28 cellular contexts compared by ENCODE assay signal in genomic region chr7:140571537-140572122, GRCh38.
DNase-seq lines count a peak whose midpoint lies in the region; ATAC-seq, FAIRE-seq and TF ChIP-seq lines count a peak whose summit lies in the region.
"Had no signal": no experiment of that assay in that cellular context is flagged by ENCODE, and none has a peak within 500 bp of the region (broad histone marks: within the 10 kb centered on the region; RNA-seq: fewer than 3 reads in every experiment).

No MANE protein-coding gene starts in this region.

- TF ChIP-seq POLR2A in K562 (conservative IDR thresholded peaks at IDR 0.05) = no peak

- no peak for FAIRE-seq in K562 (lab: Jason Lieb, UNC)
- FAIRE-seq: endometrium had no signal

- WGBS in right cardiac atrium = 73% methylated on average over 5 of the region's 5 CpGs
- under 1% methylated on average over 5 of the region's 5 CpGs for WGBS in K562 (ENCODE audit: insufficient coverage, low coverage, missing lambda C conversion rate)
- WGBS in mesendoderm (ENCODE audit: extremely low coverage, insufficient coverage, low lambda C conversion rate) = no CpG with 5 or more reads among the region's 5 CpGs

- H2AK5ac ChIP-seq in mesendoderm (ENCODE audit: low read length) = no peak overlapping the region

- peaks cover 2% of the 10 kb centered on the region for H3K9me1 ChIP-seq in K562 (ENCODE audit: control insufficient read depth, insufficient read depth, low read length)

- H3K79me1 ChIP-seq in mesendoderm (ENCODE audit: low read length) = no peaks in the 10 kb centered on the region

- no peak overlapping the region for H3K56ac ChIP-seq in mesendoderm (ENCODE audit: low read length)

- H3K4me3 Mint-ChIP-seq in stimulated activated naive B cell treated with anti-CD40 and anti-IgM and Interleukin-4, amounts not matched to agents 10 μg/mL and 1 μg/mL and 100 μg/mL, for 72 hours = no peak overlapping the region
- H3K4me3 Mint-ChIP-seq: activated naive CD4-positive, alpha-beta T cell treated with anti-CD3 and anti-CD28 coated beads, Interleukin-2, amount 10 ng/mL, durations not matched to agents 7 days and 5 days; CD8-positive, alpha-beta T cell; dendritic cell treated with granulocyte-macrophage colony-stimulating factor and Interleukin-4, amounts not matched to agents 40 ng/mL and 50 ng/mL, for 4 days; natural killer cell treated with Interleukin-12 subunit alpha and Interleukin-12 subunit beta and Interleukin-15 and Interleukin-18, amount 100 ng/mL, for 72 hours; type B pancreatic cell had no signal

- H2AFZ ChIP-seq in K562 (ENCODE audit: low read depth, low read length) = no peak overlapping the region
- H2AFZ ChIP-seq: hepatocyte had no signal

- H3K4me2 ChIP-seq in K562 (ENCODE audit: insufficient read depth, low read length) = no peak overlapping the region
- no peak overlapping the region for H3K4me2 ChIP-seq in mesendoderm (ENCODE audit: low read length)
- H3K4me2 ChIP-seq: hepatocyte had no signal

- no peak overlapping the region for H2BK5ac ChIP-seq in mesendoderm (ENCODE audit: low read length)

- H3K9ac ChIP-seq in K562 (ENCODE audit: insufficient read depth in 1 of 2, low read depth in 2 of 2, low read length in 2 of 2) (no peak overlapping the region), mesendoderm (ENCODE audit: low read length) (no peak overlapping the region)

- H3K9me3 Mint-ChIP-seq in stimulated activated naive B cell treated with anti-CD40 and anti-IgM and Interleukin-4, amounts not matched to agents 10 μg/mL and 1 μg/mL and 100 μg/mL, for 72 hours = no peaks in the 10 kb centered on the region
- H3K9me3 Mint-ChIP-seq: activated naive CD4-positive, alpha-beta T cell treated with anti-CD3 and anti-CD28 coated beads, Interleukin-2, amount 10 ng/mL, durations not matched to agents 7 days and 5 days; CD8-positive, alpha-beta T cell; dendritic cell treated with granulocyte-macrophage colony-stimulating factor and Interleukin-4, amounts not matched to agents 40 ng/mL and 50 ng/mL, for 4 days; natural killer cell treated with Interleukin-12 subunit alpha and Interleukin-12 subunit beta and Interleukin-15 and Interleukin-18, amount 100 ng/mL, for 72 hours; type B pancreatic cell had no signal

- TF ChIP-seq CTCF in left ventricle myocardium inferior (IDR thresholded peaks at IDR 0.05; ENCODE audit: borderline replicate concordance) = no peak
- TF ChIP-seq CTCF in K562 (IDR thresholded peaks at IDR 0.05 in 2 of 3, conservative IDR thresholded peaks at IDR 0.05 in 1 of 3; ENCODE audit: insufficient read depth in 2 of 3, low read depth in 1 of 3, low read length in 3 of 3) = no peak
- TF ChIP-seq CTCF in fibroblast of the aortic adventitia (IDR thresholded peaks at IDR 0.05; ENCODE audit: insufficient read depth, low read length) = no peak

- H2BK15ac ChIP-seq in mesendoderm (replicated peaks; ENCODE audit: low read depth) = no peak overlapping the region

- no peaks in the 10 kb centered on the region for H3K36me3 Mint-ChIP-seq in stimulated activated naive B cell treated with anti-CD40 and anti-IgM and Interleukin-4, amounts not matched to agents 10 μg/mL and 1 μg/mL and 100 μg/mL, for 72 hours
- H3K36me3 Mint-ChIP-seq: activated naive CD4-positive, alpha-beta T cell treated with anti-CD3 and anti-CD28 coated beads, Interleukin-2, amount 10 ng/mL, durations not matched to agents 7 days and 5 days; CD8-positive, alpha-beta T cell; natural killer cell treated with Interleukin-12 subunit alpha and Interleukin-12 subunit beta and Interleukin-15 and Interleukin-18, amount 100 ng/mL, for 72 hours; type B pancreatic cell had no signal

- H3K36me3 ChIP-seq in left ventricle myocardium inferior = peaks cover 28% of the 10 kb centered on the region
- no peaks in the 10 kb centered on the region for H3K36me3 ChIP-seq in K562 (ENCODE audit: control insufficient read depth, insufficient read depth, low read length)
- H3K36me3 ChIP-seq in mesendoderm (ENCODE audit: control insufficient read depth, insufficient read depth, low read length) = no peaks in the 10 kb centered on the region
- H3K36me3 ChIP-seq: ovary had no signal

- in situ Hi-C loops in K562 (cut with MboI) = no loop called here

- H3K27ac ChIP-seq in left ventricle myocardium inferior (replicated peaks) (peak overlapping the region; percentile 86), right cardiac atrium (ENCODE audit: low read length) (no peak overlapping the region), K562 (ENCODE audit: extremely low read depth, low read depth, low read length) (no peak overlapping the region), mesendoderm (ENCODE audit: low read depth, low read length) (no peak overlapping the region)
- H3K27ac ChIP-seq: hepatocyte, ovary had no signal

- POLR2A ChIA-PET in K562 (lab: Yijun Ruan, JAX) = interaction anchor here (0.7 to 1.7 kb wide), 3 partner anchors 9 to 50 kb away, joined by 3 to 4 read pairs (median 3); no protein-coding TSS in a partner anchor

- intact Hi-C loops in left ventricle myocardium inferior (cut with micrococcal nuclease) = no loop called here
- intact Hi-C loops in right cardiac atrium (cut with DNase I) = no loop called here
- intact Hi-C loops in K562 (cut with micrococcal nuclease) = no loop called here

- no peak overlapping the region for H3K23ac ChIP-seq in mesendoderm (ENCODE audit: low read length)

- TF ChIP-seq EP300 in K562 (IDR thresholded peaks at IDR 0.05; ENCODE audit: low read length) = no peak

- TF ChIP-seq RAD21 in K562 (CRISPR knock-in tag; conservative IDR thresholded peaks at IDR 0.05 in 1 of 2, IDR thresholded peaks at IDR 0.05 in 1 of 2) = no peak

- no peak overlapping the region for H4K8ac ChIP-seq in mesendoderm (ENCODE audit: low read depth, low read length)

- no peak overlapping the region for H4K5ac ChIP-seq in mesendoderm (ENCODE audit: low read length)

- H3K9me3 ChIP-seq in left ventricle myocardium inferior (replicated peaks) (no peaks in the 10 kb centered on the region), right cardiac atrium (ENCODE audit: control insufficient read depth, low read length) (no peaks in the 10 kb centered on the region), K562 (replicated peaks; ENCODE audit: control insufficient read depth, insufficient read depth, low read depth, low read length) (no peaks in the 10 kb centered on the region)
- H3K9me3 ChIP-seq: ovary had no signal

- H3K27ac Mint-ChIP-seq in stimulated activated naive B cell treated with anti-CD40 and anti-IgM and Interleukin-4, amounts not matched to agents 10 μg/mL and 1 μg/mL and 100 μg/mL, for 72 hours = peak overlapping the region; percentile 68
- H3K27ac Mint-ChIP-seq: activated naive CD4-positive, alpha-beta T cell treated with anti-CD3 and anti-CD28 coated beads, Interleukin-2, amount 10 ng/mL, durations not matched to agents 7 days and 5 days; CD8-positive, alpha-beta T cell; dendritic cell treated with granulocyte-macrophage colony-stimulating factor and Interleukin-4, amounts not matched to agents 40 ng/mL and 50 ng/mL, for 4 days; natural killer cell treated with Interleukin-12 subunit alpha and Interleukin-12 subunit beta and Interleukin-15 and Interleukin-18, amount 100 ng/mL, for 72 hours; type B pancreatic cell had no signal

- CTCF ChIA-PET in K562 (lab: Yijun Ruan, JAX; ENCODE audit: low intra/inter-chr PET ratio) = no interaction called here

- H3K27me3 Mint-ChIP-seq in stimulated activated naive B cell treated with anti-CD40 and anti-IgM and Interleukin-4, amounts not matched to agents 10 μg/mL and 1 μg/mL and 100 μg/mL, for 72 hours = peaks cover 12 to 17% of the 10 kb centered on the region in 2 donors
- H3K27me3 Mint-ChIP-seq: type B pancreatic cell had no signal

- peaks cover 0 to under 1% of the 10 kb centered on the region in 2 donors for H3K4me1 Mint-ChIP-seq in stimulated activated naive B cell treated with anti-CD40 and anti-IgM and Interleukin-4, amounts not matched to agents 10 μg/mL and 1 μg/mL and 100 μg/mL, for 72 hours
- H3K4me1 Mint-ChIP-seq: activated naive CD4-positive, alpha-beta T cell treated with anti-CD3 and anti-CD28 coated beads, Interleukin-2, amount 10 ng/mL, durations not matched to agents 7 days and 5 days had no signal

- H3K18ac ChIP-seq in mesendoderm (ENCODE audit: low read length) = no peak overlapping the region

- H3K79me2 ChIP-seq in K562 (ENCODE audit: control insufficient read depth, insufficient read depth, low read length) = no peaks in the 10 kb centered on the region
- H3K79me2 ChIP-seq in mesendoderm (ENCODE audit: control insufficient read depth, insufficient read depth, low read length) = no peaks in the 10 kb centered on the region
- H3K79me2 ChIP-seq: hepatocyte had no signal

- H4K20me1 ChIP-seq in K562 (replicated peaks; ENCODE audit: control insufficient read depth, insufficient read depth, low read length) = 0 out of 2 replicates have a peak, but pooled peaks cover 8% of the 10 kb centered on the region

- no TSS peak for BruUV-seq in K562 (replicated peaks; lab: Mats Ljungman, UMichigan)

- H2BK120ac ChIP-seq in mesendoderm (ENCODE audit: low read depth, low read length) = no peak overlapping the region

- no peaks in the 10 kb centered on the region for H3K27me3 ChIP-seq in left ventricle myocardium inferior (ENCODE audit: low read depth)
- no peaks in the 10 kb centered on the region for H3K27me3 ChIP-seq in right cardiac atrium (ENCODE audit: control insufficient read depth, insufficient read depth)
- H3K27me3 ChIP-seq in K562 (ENCODE audit: control insufficient read depth in 2 of 2, insufficient read depth in 2 of 2, low read length in 2 of 2) = peaks cover 69 to 80% of the 10 kb centered on the region in 2 experiments
- no peaks in the 10 kb centered on the region for H3K27me3 ChIP-seq in mesendoderm (ENCODE audit: insufficient read depth, low read length, poor library complexity)
- H3K27me3 ChIP-seq: hepatocyte, ovary had no signal

- no peak overlapping the region for H3K4ac ChIP-seq in mesendoderm (ENCODE audit: low read depth, low read length)

- H3K4me1 ChIP-seq in left ventricle myocardium inferior (peaks cover 45% of the 10 kb centered on the region), right cardiac atrium (ENCODE audit: control insufficient read depth, insufficient read depth, low read length) (peaks cover 8% of the 10 kb centered on the region), K562 (replicated peaks in 1 of 2; ENCODE audit: control insufficient read depth in 2 of 2, insufficient read depth in 2 of 2, low read length in 2 of 2) (no peaks in the 10 kb centered on the region), mesendoderm (ENCODE audit: control insufficient read depth, low read depth, low read length) (no peaks in the 10 kb centered on the region)

- H3K4me3 ChIP-seq in left ventricle myocardium inferior = no peak overlapping the region
- no peak overlapping the region for H3K4me3 ChIP-seq in right cardiac atrium (ENCODE audit: low read length)
- H3K4me3 ChIP-seq in K562 = no peak overlapping the region
- no peak overlapping the region for H3K4me3 ChIP-seq in fibroblast of the aortic adventitia (ENCODE audit: low read depth, low read length)
- no peak overlapping the region for H3K4me3 ChIP-seq in mesendoderm (ENCODE audit: low read length)
- H3K4me3 ChIP-seq: hepatocyte, ovary had no signal

- ATAC-seq in right cardiac atrium (no peak), K562 (no peak), GM21717 (IDR thresholded peaks at IDR 0.05; ENCODE audit: unreplicated experiment) (no peak), GM21526 (IDR thresholded peaks at IDR 0.05; ENCODE audit: low FRiP score, unreplicated experiment) (no peak)
- no peak for ATAC-seq in stimulated activated naive B cell treated with anti-CD40 and anti-IgM and Interleukin-4, amounts not matched to agents 10 μg/mL and 1 μg/mL and 100 μg/mL, for 72 hours (replicated peaks)
- ATAC-seq: CD8-positive, alpha-beta T cell; left ventricle myocardium superior; natural killer cell treated with Interleukin-12 subunit alpha and Interleukin-12 subunit beta and Interleukin-15 and Interleukin-18, amount 100 ng/mL, for 72 hours had no signal

- no peak for DNase-seq in left ventricle myocardium inferior
- no peak for DNase-seq in right cardiac atrium
- DNase-seq in K562 (ENCODE audit: extremely low read depth in 1 of 4, low spot score in 3 of 4) = no peak
- DNase-seq in fibroblast of the aortic adventitia (ENCODE audit: low read depth) = peak; percentile 53
- DNase-seq in stimulated activated naive B cell treated with anti-CD40 and anti-IgM and Interleukin-4, amounts not matched to agents 10 μg/mL and 1 μg/mL and 100 μg/mL, for 72 hours = no peak
- DNase-seq in mesendoderm = no peak
- DNase-seq: 8988T; activated naive CD4-positive, alpha-beta T cell treated with anti-CD3 and anti-CD28 coated beads, Interleukin-2, amount 10 ng/mL, durations not matched to agents 7 days and 5 days; AML-193; CD8-positive, alpha-beta T cell; central memory CD4-positive, alpha-beta T cell; foreskin melanocyte; left ventricle myocardium superior; midbrain; NCI-H1105; NCI-H2081; NCI-H345; Right ventricle myocardium superior; stimulated activated CD8-positive, alpha-beta memory T cell treated with anti-CD3 and anti-CD28 coated beads, Interleukin-4, amount 100 ng/mL, for 48 hours; T-helper 9 cell had no signal
